In the genomic region with DNA sequence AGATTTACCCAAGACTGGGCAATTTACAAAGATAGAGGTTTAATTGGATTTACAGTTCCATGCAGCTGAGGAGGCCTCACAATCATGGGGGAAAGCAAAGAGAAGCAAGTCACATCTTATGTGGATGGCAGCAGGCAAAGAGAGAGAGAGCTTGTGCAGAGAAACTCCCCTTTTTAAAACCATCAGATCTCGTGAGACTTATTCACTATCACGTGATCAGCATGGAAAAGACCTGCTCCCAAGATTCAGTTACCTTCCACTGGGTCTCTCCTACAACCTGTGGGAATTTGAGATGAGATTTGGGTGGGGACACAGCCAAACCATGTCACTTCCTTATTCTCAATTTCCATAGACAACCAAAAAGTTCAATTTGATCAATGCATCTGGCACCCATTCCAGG, we compare ENCODE assay signal across 9 cellular contexts. TPM values are rescaled to one million over a fixed set of nuclear protein-coding genes. Genes with fewer than 3 reads are reported as not detected.
"Had no signal": no experiment of that assay in that cellular context is flagged by ENCODE, and none has a peak within 500 bp of the region (broad histone marks: within the 10 kb centered on the region; RNA-seq: fewer than 3 reads in every experiment).

No MANE protein-coding gene starts in this region.

- H3K4me3 ChIP-seq: GM12878 had no signal

- FAIRE-seq: G401.6, GM12878, GM12891, GM12892, GM18507, GM19239 had no signal

- ATAC-seq: GM12878 had no signal

- DNase-seq: GDM1, GF-D8 had no signal

RNA-seq across cellular contexts. Expression of a gene that starts 24.9 kb away (rescaled TPM):
- total RNA-seq: G401, GM12878 had no signal
- polyA plus RNA-seq: GM12878 had no signal
